ENCODE assay signal across 14 cellular contexts in the genomic region with DNA sequence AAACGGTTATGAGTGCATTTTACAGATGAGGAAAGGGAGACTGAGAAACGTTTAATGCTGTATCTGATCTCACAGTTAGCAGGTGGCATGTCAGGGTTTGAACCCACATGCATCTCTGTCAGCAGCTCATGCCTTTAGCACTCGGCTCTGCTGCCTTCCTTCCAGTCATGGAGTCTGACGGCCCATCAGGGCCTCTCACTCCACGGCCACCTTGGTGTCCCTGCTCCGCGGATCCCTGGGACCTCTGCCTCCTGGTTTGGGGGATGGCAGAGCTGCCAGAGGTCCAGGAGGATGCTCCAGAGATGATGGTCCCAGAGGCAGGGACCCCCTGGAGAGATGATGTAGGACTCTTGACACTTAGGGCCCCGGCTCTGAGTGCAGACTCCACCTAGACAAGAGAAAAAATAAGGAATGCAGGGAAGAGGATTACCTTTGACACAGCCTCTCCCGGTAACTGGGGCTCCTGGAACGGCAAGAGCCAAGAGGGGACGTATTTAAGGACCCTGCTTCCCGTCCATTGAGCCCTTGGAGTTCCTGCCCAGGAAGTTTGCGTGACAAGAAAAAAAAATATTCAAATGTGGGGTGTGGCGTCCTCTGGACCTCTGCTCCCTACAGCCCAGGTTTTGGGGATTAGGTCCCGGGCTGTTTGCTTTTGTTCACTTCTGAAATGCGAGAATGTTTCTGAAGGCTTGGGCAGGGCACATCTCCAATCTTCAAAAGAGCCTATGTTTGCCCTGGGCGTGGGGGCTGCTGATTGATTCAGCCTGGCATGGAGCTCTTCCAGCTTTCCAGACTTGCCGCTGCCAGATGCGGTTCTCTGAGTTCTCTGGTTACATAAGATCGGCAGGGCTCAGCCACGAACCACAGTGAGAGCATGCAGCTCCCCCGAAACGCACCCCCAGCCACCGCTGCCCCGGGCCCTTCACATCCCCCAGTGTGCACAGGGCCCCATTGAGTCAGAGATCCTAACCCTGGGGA. TPM values are rescaled to one million over a fixed set of nuclear protein-coding genes. Genes with fewer than 3 reads are reported as not detected.
A peak's percentile ranks its signal among the peaks of the same experiment; 100 is the strongest.
DNase-seq lines count a peak whose midpoint lies in the region; ATAC-seq, FAIRE-seq and TF ChIP-seq lines count a peak whose summit lies in the region.
"Had no signal": no experiment of that assay in that cellular context is flagged by ENCODE, and none has a peak within 500 bp of the region (broad histone marks: within the 10 kb centered on the region; RNA-seq: fewer than 3 reads in every experiment).

A gene (minus strand): TSS at position 470 of the 978 bp plus-strand sequence. CDS start 3,169 bp downstream, outside the sequence.

- CTCF ChIA-PET in CD8-positive, alpha-beta T cell (lab: Charles Lee): interaction anchor here (1.0 to 4.4 kb wide), 2 partner anchors 12 to 18 kb away, joined by 3 to 13 read pairs; no protein-coding TSS in a partner anchor

- no peaks in the 10 kb centered on the region for H3K27me3 ChIP-seq in body of pancreas
- no peaks in the 10 kb centered on the region for H3K27me3 ChIP-seq in small intestine (ENCODE audit: control insufficient read depth in 2 of 2, insufficient read depth in 2 of 2, low read length in 2 of 2)
- no peaks in the 10 kb centered on the region for H3K27me3 ChIP-seq in CD8-positive, alpha-beta T cell (ENCODE audit: insufficient read depth, low read length)

- TF ChIP-seq POLR2A in body of pancreas (IDR thresholded peaks at IDR 0.05): no peak

- no peak within 1 kb of the TSS for H3K4me3 ChIP-seq in body of pancreas
- H3K4me3 ChIP-seq in small intestine (ENCODE audit: low read depth in 1 of 2, low read length in 2 of 2): no peak within 1 kb of the TSS
- no peak within 1 kb of the TSS for H3K4me3 ChIP-seq in CD8-positive, alpha-beta T cell (ENCODE audit: low read depth, low read length)

- ATAC-seq in body of pancreas (no peak), left colon (peak; percentile 23), HG02678 (IDR thresholded peaks at IDR 0.05; ENCODE audit: unreplicated experiment) (no peak)
- no peak for ATAC-seq in CD8-positive, alpha-beta T cell
- ATAC-seq: naive thymus-derived CD8-positive, alpha-beta T cell had no signal

- H3K27ac ChIP-seq in body of pancreas: no peak within 1 kb of the TSS
- no peak within 1 kb of the TSS for H3K27ac ChIP-seq in small intestine (ENCODE audit: low read depth in 1 of 2, low read length in 1 of 2)
- H3K27ac ChIP-seq in CD8-positive, alpha-beta T cell (ENCODE audit: low read depth, low read length): no peak within 1 kb of the TSS

- peak within 1 kb of the TSS; percentile 42 for H3K4me3 Mint-ChIP-seq in HFFc6
- no peak within 1 kb of the TSS for H3K4me3 Mint-ChIP-seq in CD8-positive, alpha-beta T cell
- H3K4me3 Mint-ChIP-seq: activated naive CD8-positive, alpha-beta T cell treated with anti-CD3 and anti-CD28 coated beads for 36 hours had no signal

- FAIRE-seq in small intestine (lab: Jason Lieb, UNC): no peak
- FAIRE-seq: RCC 7860 had no signal

- WGBS in body of pancreas, 2 donors: 30 to 38% methylated on average over 18 to 25 of the region's 25 CpGs
- WGBS in small intestine, 3 donors: 15 to 48% (median 26%) methylated on average over 25 of the region's 25 CpGs

- peaks cover 19% of the 10 kb centered on the region for H3K4me1 ChIP-seq in body of pancreas
- no peaks in the 10 kb centered on the region for H3K4me1 ChIP-seq in small intestine (ENCODE audit: control insufficient read depth in 2 of 2, insufficient read depth in 1 of 2, low read depth in 1 of 2, low read length in 1 of 2)
- peaks cover 5% of the 10 kb centered on the region for H3K4me1 ChIP-seq in CD8-positive, alpha-beta T cell (ENCODE audit: insufficient read depth, low read length)

- H3K9me3 ChIP-seq in body of pancreas (no peaks in the 10 kb centered on the region), small intestine (ENCODE audit: control insufficient read depth, low read depth) (no peaks in the 10 kb centered on the region)
- no peaks in the 10 kb centered on the region for H3K9me3 ChIP-seq in CD8-positive, alpha-beta T cell (ENCODE audit: low read length)

- H3K9me3 Mint-ChIP-seq in HFFc6: no peaks in the 10 kb centered on the region
- H3K9me3 Mint-ChIP-seq in CD8-positive, alpha-beta T cell: no peaks in the 10 kb centered on the region
- H3K9me3 Mint-ChIP-seq: activated naive CD8-positive, alpha-beta T cell treated with anti-CD3 and anti-CD28 coated beads for 36 hours; naive thymus-derived CD8-positive, alpha-beta T cell had no signal

- peaks cover 13% of the 10 kb centered on the region for H3K27me3 Mint-ChIP-seq in HFFc6 (ENCODE audit: insufficient read depth)
- peaks cover 13% of the 10 kb centered on the region for H3K27me3 Mint-ChIP-seq in CD8-positive, alpha-beta T cell (ENCODE audit: low read depth)
- H3K27me3 Mint-ChIP-seq: activated naive CD8-positive, alpha-beta T cell treated with anti-CD3 and anti-CD28 coated beads for 36 hours had no signal

- TF ChIP-seq CTCF in HFFc6 (IDR thresholded peaks at IDR 0.05) (no peak), body of pancreas (IDR thresholded peaks at IDR 0.05) (no peak)
- no peak for TF ChIP-seq CTCF in CD8-positive, alpha-beta T cell (IDR thresholded peaks at IDR 0.05)

- no peaks in the 10 kb centered on the region for H3K36me3 Mint-ChIP-seq in HFFc6 (ENCODE audit: low read depth)
- no peaks in the 10 kb centered on the region for H3K36me3 Mint-ChIP-seq in CD8-positive, alpha-beta T cell
- H3K36me3 Mint-ChIP-seq: activated naive CD8-positive, alpha-beta T cell treated with anti-CD3 and anti-CD28 coated beads for 36 hours; naive thymus-derived CD8-positive, alpha-beta T cell had no signal

- H3K4me1 Mint-ChIP-seq in HFFc6 (ENCODE audit: low read depth): peaks cover 28% of the 10 kb centered on the region
- peaks cover 8% of the 10 kb centered on the region for H3K4me1 Mint-ChIP-seq in CD8-positive, alpha-beta T cell (ENCODE audit: low read depth)

- no peak within 1 kb of the TSS for H3K27ac Mint-ChIP-seq in HFFc6
- H3K27ac Mint-ChIP-seq in CD8-positive, alpha-beta T cell: no peak within 1 kb of the TSS
- H3K27ac Mint-ChIP-seq: activated naive CD8-positive, alpha-beta T cell treated with anti-CD3 and anti-CD28 coated beads for 36 hours had no signal

- H3K36me3 ChIP-seq in body of pancreas (replicated peaks in 1 of 2; ENCODE audit: insufficient read depth in 1 of 2, low read depth in 2 of 2) (no peaks in the 10 kb centered on the region), small intestine (ENCODE audit: control insufficient read depth in 2 of 2, insufficient read depth in 2 of 2, low read length in 2 of 2) (no peaks in the 10 kb centered on the region)
- H3K36me3 ChIP-seq in CD8-positive, alpha-beta T cell (ENCODE audit: insufficient read depth, low read length): no peaks in the 10 kb centered on the region

- POLR2A ChIA-PET in CD8-positive, alpha-beta T cell (lab: Charles Lee): no interaction called here

- intact Hi-C loops in body of pancreas (cut with DNase I) (no loop called here), left colon (cut with DNase I, micrococcal nuclease) (no loop called here)
- intact Hi-C loops in CD8-positive, alpha-beta T cell (cut with DNase I, micrococcal nuclease): no loop called here

- no peak for DNase-seq in HFFc6
- peak in 3 of 4 donors; percentile 30 to 63 (median 50) for DNase-seq in body of pancreas
- peak in 1 of 2 donors; percentile 41 for DNase-seq in left colon
- DNase-seq in small intestine: peak; percentile 73
- DNase-seq in SW 1271 (lab: John Stamatoyannopoulos, UW): no peak
- no peak for DNase-seq in CD8-positive, alpha-beta T cell
- DNase-seq in stimulated activated CD4-positive, alpha-beta T cell treated with anti-CD3 and anti-CD28 coated beads, Interleukin-12 subunit alpha, Interleukin-12 subunit beta, amount 100 ng/mL, for 4 hours: no peak
- DNase-seq: activated naive CD8-positive, alpha-beta T cell treated with anti-CD3 and anti-CD28 coated beads for 36 hours; GOT3; IMR-90; stimulated activated CD4-positive, alpha-beta T cell treated with anti-CD3 and anti-CD28 coated beads, Interleukin-15, amount 100 ng/mL, for 24 hours had no signal

RNA-seq across cellular contexts. Expression of the gene that starts here (rescaled TPM):
- under 1 TPM in 2 of 6 experiments, not detected in 4; 0.24 to 0.25 TPM for total RNA-seq in HFFc6 (2021; fragmentation: NEBNext Ultra II Directional; extraction: Animal tissue kit (Norgen Biotek cat#: 25700))
- total RNA-seq in body of pancreas: 1 to 10 TPM in 1 of 2 donors, under 1 TPM in 1; 0.33 to 1.8 TPM
- 1 to 10 TPM; 2.1 to 8.4 TPM for total RNA-seq in left colon
- 1 to 10 TPM; 2.4 to 5.8 (median 3.8) TPM for polyA plus RNA-seq in small intestine
- not detected for total RNA-seq in CD8-positive, alpha-beta T cell
- total RNA-seq: IMR-90; naive thymus-derived CD8-positive, alpha-beta T cell had no signal
- polyA plus RNA-seq: IMR-90 had no signal

Comparison
In these comparisons a context has a peak if more than half of its experiments do, and no peak if none do; other contexts are left out.
1. DNase-seq: peak in body of pancreas (3 of 4) and small intestine (single experiment); none in HFFc6 (single experiment), SW 1271 (0 of 2), CD8-positive, alpha-beta T cell (0 of 7) and stimulated activated CD4-positive, alpha-beta T cell treated with anti-CD3 and anti-CD28 coated beads, Interleukin-12 subunit alpha, Interleukin-12 subunit beta, amount 100 ng/mL, for 4 hours (single experiment).